In the genomic region with DNA sequence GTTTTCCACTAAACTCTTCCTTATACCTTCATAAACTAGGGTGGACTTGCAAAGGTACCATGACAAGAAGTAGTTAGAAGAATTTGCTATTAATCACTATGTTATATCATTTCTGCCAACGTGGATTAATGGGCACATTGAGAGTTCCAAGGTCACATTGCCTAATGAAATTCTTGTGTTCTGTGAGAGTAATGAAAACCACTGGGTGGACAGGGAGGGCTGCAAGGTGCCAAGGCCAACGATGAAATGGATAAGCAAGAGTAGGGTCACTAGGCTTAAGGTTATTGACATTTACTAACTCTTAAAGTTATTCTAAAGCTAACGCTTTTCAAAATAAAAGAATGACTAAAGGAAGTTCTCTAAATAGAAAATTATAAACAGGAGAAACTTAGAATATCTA, we compare ENCODE assay signal across 7 cellular contexts. TPM values are rescaled to one million over a fixed set of nuclear protein-coding genes. Genes with fewer than 3 reads are reported as not detected.
"Had no signal": no experiment of that assay in that cellular context is flagged by ENCODE, and none has a peak within 500 bp of the region (broad histone marks: within the 10 kb centered on the region; RNA-seq: fewer than 3 reads in every experiment).

No MANE protein-coding gene starts in this region.

- H3K27ac ChIP-seq: HL-60 had no signal

- H3K4me2 ChIP-seq: GM23338 had no signal

- H3K9me3 Mint-ChIP-seq: GM23338, H9 had no signal

- DNase-seq: H9, HCEC 1CT, IMR-90, KG1 had no signal

- H3K4me3 Mint-ChIP-seq: GM23338, H9 had no signal

- H3K4me3 ChIP-seq: GM23338, K562 had no signal

- H3K4me1 Mint-ChIP-seq: GM23338, H9 had no signal

- H3K27ac Mint-ChIP-seq: GM23338, H9 had no signal

- ATAC-seq: GM23338, K562 had no signal

RNA-seq across cellular contexts. Expression of a gene that starts 6.6 kb away (rescaled TPM):
- total RNA-seq: IMR-90 had no signal
- polyA plus RNA-seq: IMR-90 had no signal
